1 cellular context compared by ENCODE assay signal in the genomic region with DNA sequence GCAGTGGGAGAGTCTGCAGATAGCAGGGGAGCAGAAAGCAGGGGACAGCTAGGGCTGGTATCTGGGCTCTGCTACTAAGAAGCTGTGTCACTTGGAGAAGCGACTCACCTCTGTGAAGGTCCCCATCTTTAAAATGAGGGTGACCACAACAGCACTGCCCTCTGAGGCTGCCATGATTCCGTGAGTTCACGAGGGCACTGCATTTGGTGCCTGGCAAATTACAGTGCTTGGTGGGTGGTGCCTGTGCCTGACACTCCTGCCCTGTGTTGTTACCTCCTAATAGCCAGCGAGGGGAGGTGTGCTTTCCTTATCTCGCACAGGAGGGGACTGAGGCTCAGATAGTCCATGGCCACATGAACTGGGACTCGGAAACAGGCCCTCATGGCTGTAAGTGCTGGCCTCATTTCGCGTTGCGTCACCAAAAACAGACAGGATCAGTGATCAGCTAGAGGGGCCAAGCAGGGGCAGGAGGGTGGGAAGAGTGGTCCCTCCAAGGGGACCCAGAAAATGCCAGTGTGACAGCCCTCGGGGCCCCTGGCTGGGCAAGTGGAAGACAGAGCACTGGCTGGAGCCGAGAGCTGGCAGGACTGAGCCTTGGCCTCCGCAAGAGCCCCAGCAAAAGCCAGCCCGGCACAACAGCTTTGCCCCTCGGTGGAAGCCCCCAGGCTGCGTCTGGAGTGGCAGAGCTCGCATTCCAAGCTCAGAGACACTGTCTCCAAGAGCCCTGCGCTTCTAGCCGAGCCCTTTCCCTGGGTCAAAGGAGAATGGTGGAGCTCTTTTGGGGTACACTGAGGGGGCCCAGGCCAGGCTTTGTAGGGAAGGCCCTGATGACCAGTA.
TF ChIP-seq lines count a peak whose summit lies in the region.

No MANE protein-coding gene starts in this region.

TF ChIP-seq in HepG2, 621 proteins besides CTCF, POLR2A, EP300 and RAD21 (continued from another document and continues in another):
- TF ChIP-seq HNF4A (CRISPR knock-in tag; IDR thresholded peaks at IDR 0.05) (no peak), ELF1 (CRISPR knock-in tag; IDR thresholded peaks at IDR 0.05) (no peak), ARHGAP35 (CRISPR knock-in tag; IDR thresholded peaks at IDR 0.05; ENCODE audit: borderline replicate concordance) (no peak), GZF1 (CRISPR knock-in tag; IDR thresholded peaks at IDR 0.05) (0 out of 2 replicates have a peak, but pooled peaks have one; percentile 3), ZNF234 (CRISPR knock-in tag; conservative IDR thresholded peaks at IDR 0.05) (no peak), HDAC1 (CRISPR knock-in tag; IDR thresholded peaks at IDR 0.05) (no peak; the same call in 1 of the 2 replicates), SCMH1 (CRISPR knock-in tag; IDR thresholded peaks at IDR 0.05; ENCODE audit: borderline replicate concordance) (no peak), ZEB1 (IDR thresholded peaks at IDR 0.05; ENCODE audit: insufficient replicate concordance, low read depth) (no peak), MYC (CRISPR knock-in tag; IDR thresholded peaks at IDR 0.05; ENCODE audit: borderline replicate concordance) (no peak), ZNF7 (CRISPR knock-in tag; IDR thresholded peaks at IDR 0.05) (no peak), ZNF274 (CRISPR knock-in tag; IDR thresholded peaks at IDR 0.05) (no peak), ZNF292 (CRISPR knock-in tag; IDR thresholded peaks at IDR 0.05; ENCODE audit: borderline replicate concordance, low read depth) (peak; percentile 19; the same call in 1 of the 2 replicates), EZH2 (conservative IDR thresholded peaks at IDR 0.05; ENCODE audit: low read depth, low read length) (no peak), ZBTB1 (CRISPR knock-in tag; IDR thresholded peaks at IDR 0.05; ENCODE audit: borderline replicate concordance) (no peak), ZNF720 (CRISPR knock-in tag; IDR thresholded peaks at IDR 0.05) (no peak), CEBPB (IDR thresholded peaks at IDR 0.05; ENCODE audit: borderline replicate concordance, low read depth, low read length) (peak; percentile 66; the same call in 1 of the 2 replicates), NCOR1 (IDR thresholded peaks at IDR 0.05; ENCODE audit: borderline replicate concordance, low read length) (no peak), ATF7-NPFF (CRISPR knock-in tag; IDR thresholded peaks at IDR 0.05; ENCODE audit: low read depth) (no peak), ZNF224 (CRISPR knock-in tag; IDR thresholded peaks at IDR 0.05) (no peak), IKZF4 (CRISPR knock-in tag; IDR thresholded peaks at IDR 0.05; ENCODE audit: borderline replicate concordance, low read depth, not compliant biosample characterization) (no peak), MTA3 (CRISPR knock-in tag; IDR thresholded peaks at IDR 0.05) (no peak), ARID2 (CRISPR knock-in tag; IDR thresholded peaks at IDR 0.05; ENCODE audit: borderline replicate concordance) (no peak), ZNF326 (CRISPR knock-in tag; IDR thresholded peaks at IDR 0.05; ENCODE audit: borderline replicate concordance) (no peak), ZNF749 (CRISPR knock-in tag; IDR thresholded peaks at IDR 0.05; ENCODE audit: borderline replicate concordance) (no peak), TBP (CRISPR knock-in tag; IDR thresholded peaks at IDR 0.05) (no peak)
- TF ChIP-seq, protein P1, sequence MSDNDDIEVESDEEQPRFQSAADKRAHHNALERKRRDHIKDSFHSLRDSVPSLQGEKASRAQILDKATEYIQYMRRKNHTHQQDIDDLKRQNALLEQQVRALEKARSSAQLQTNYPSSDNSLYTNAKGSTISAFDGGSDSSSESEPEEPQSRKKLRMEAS (IDR thresholded peaks at IDR 0.05), result no peak; the same call in 1 of the 2 replicates
- TF ChIP-seq, protein P2, sequence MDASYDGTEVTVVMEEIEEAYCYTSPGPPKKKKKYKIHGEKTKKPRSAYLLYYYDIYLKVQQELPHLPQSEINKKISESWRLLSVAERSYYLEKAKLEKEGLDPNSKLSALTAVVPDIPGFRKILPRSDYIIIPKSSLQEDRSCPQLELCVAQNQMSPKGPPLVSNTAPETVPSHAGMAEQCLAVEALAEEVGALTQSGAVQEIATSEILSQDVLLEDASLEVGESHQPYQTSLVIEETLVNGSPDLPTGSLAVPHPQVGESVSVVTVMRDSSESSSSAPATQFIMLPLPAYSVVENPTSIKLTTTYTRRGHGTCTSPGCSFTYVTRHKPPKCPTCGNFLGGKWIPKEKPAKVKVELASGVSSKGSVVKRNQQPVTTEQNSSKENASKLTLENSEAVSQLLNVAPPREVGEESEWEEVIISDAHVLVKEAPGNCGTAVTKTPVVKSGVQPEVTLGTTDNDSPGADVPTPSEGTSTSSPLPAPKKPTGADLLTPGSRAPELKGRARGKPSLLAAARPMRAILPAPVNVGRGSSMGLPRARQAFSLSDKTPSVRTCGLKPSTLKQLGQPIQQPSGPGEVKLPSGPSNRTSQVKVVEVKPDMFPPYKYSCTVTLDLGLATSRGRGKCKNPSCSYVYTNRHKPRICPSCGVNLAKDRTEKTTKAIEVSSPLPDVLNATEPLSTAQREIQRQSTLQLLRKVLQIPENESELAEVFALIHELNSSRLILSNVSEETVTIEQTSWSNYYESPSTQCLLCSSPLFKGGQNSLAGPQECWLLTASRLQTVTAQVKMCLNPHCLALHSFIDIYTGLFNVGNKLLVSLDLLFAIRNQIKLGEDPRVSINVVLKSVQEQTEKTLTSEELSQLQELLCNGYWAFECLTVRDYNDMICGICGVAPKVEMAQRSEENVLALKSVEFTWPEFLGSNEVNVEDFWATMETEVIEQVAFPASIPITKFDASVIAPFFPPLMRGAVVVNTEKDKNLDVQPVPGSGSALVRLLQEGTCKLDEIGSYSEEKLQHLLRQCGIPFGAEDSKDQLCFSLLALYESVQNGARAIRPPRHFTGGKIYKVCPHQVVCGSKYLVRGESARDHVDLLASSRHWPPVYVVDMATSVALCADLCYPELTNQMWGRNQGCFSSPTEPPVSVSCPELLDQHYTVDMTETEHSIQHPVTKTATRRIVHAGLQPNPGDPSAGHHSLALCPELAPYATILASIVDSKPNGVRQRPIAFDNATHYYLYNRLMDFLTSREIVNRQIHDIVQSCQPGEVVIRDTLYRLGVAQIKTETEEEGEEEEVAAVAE (CRISPR knock-in tag; IDR thresholded peaks at IDR 0.05; ENCODE audit: borderline replicate concordance), result no peak
- TF ChIP-seq, protein P3, sequence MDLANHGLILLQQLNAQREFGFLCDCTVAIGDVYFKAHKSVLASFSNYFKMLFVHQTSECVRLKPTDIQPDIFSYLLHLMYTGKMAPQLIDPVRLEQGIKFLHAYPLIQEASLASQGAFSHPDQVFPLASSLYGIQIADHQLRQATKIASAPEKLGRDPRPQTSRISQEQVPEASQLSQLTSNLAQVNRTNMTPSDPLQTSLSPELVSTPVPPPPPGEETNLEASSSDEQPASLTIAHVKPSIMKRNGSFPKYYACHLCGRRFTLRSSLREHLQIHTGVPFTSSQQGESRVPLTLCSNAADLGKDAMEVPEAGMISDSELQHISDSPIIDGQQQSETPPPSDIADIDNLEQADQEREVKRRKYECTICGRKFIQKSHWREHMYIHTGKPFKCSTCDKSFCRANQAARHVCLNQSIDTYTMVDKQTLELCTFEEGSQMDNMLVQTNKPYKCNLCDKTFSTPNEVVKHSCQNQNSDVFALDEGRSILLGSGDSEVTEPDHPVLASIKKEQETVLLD (CRISPR knock-in tag; IDR thresholded peaks at IDR 0.05; ENCODE audit: low read depth), result no peak
- TF ChIP-seq, protein P4, sequence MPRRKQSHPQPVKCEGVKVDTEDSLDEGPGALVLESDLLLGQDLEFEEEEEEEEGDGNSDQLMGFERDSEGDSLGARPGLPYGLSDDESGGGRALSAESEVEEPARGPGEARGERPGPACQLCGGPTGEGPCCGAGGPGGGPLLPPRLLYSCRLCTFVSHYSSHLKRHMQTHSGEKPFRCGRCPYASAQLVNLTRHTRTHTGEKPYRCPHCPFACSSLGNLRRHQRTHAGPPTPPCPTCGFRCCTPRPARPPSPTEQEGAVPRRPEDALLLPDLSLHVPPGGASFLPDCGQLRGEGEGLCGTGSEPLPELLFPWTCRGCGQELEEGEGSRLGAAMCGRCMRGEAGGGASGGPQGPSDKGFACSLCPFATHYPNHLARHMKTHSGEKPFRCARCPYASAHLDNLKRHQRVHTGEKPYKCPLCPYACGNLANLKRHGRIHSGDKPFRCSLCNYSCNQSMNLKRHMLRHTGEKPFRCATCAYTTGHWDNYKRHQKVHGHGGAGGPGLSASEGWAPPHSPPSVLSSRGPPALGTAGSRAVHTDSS (CRISPR knock-in tag; conservative IDR thresholded peaks at IDR 0.05), result no peak
- TF ChIP-seq, protein P5, sequence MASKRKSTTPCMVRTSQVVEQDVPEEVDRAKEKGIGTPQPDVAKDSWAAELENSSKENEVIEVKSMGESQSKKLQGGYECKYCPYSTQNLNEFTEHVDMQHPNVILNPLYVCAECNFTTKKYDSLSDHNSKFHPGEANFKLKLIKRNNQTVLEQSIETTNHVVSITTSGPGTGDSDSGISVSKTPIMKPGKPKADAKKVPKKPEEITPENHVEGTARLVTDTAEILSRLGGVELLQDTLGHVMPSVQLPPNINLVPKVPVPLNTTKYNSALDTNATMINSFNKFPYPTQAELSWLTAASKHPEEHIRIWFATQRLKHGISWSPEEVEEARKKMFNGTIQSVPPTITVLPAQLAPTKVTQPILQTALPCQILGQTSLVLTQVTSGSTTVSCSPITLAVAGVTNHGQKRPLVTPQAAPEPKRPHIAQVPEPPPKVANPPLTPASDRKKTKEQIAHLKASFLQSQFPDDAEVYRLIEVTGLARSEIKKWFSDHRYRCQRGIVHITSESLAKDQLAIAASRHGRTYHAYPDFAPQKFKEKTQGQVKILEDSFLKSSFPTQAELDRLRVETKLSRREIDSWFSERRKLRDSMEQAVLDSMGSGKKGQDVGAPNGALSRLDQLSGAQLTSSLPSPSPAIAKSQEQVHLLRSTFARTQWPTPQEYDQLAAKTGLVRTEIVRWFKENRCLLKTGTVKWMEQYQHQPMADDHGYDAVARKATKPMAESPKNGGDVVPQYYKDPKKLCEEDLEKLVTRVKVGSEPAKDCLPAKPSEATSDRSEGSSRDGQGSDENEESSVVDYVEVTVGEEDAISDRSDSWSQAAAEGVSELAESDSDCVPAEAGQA (IDR thresholded peaks at IDR 0.05; ENCODE audit: low read depth), result no peak
- TF ChIP-seq, protein P5 (CRISPR knock-in tag; IDR thresholded peaks at IDR 0.05; ENCODE audit: borderline replicate concordance), result no peak
- TF ChIP-seq, protein P6, sequence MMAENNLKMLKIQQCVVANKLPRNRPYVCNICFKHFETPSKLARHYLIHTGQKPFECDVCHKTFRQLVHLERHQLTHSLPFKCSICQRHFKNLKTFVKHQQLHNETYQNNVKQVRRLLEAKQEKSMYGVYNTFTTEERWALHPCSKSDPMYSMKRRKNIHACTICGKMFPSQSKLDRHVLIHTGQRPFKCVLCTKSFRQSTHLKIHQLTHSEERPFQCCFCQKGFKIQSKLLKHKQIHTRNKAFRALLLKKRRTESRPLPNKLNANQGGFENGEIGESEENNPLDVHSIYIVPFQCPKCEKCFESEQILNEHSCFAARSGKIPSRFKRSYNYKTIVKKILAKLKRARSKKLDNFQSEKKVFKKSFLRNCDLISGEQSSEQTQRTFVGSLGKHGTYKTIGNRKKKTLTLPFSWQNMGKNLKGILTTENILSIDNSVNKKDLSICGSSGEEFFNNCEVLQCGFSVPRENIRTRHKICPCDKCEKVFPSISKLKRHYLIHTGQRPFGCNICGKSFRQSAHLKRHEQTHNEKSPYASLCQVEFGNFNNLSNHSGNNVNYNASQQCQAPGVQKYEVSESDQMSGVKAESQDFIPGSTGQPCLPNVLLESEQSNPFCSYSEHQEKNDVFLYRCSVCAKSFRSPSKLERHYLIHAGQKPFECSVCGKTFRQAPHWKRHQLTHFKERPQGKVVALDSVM (CRISPR knock-in tag; IDR thresholded peaks at IDR 0.05), result no peak
- TF ChIP-seq, protein P7, sequence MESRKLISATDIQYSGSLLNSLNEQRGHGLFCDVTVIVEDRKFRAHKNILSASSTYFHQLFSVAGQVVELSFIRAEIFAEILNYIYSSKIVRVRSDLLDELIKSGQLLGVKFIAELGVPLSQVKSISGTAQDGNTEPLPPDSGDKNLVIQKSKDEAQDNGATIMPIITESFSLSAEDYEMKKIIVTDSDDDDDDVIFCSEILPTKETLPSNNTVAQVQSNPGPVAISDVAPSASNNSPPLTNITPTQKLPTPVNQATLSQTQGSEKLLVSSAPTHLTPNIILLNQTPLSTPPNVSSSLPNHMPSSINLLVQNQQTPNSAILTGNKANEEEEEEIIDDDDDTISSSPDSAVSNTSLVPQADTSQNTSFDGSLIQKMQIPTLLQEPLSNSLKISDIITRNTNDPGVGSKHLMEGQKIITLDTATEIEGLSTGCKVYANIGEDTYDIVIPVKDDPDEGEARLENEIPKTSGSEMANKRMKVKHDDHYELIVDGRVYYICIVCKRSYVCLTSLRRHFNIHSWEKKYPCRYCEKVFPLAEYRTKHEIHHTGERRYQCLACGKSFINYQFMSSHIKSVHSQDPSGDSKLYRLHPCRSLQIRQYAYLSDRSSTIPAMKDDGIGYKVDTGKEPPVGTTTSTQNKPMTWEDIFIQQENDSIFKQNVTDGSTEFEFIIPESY (CRISPR knock-in tag; IDR thresholded peaks at IDR 0.05), result no peak
- TF ChIP-seq, protein P8, sequence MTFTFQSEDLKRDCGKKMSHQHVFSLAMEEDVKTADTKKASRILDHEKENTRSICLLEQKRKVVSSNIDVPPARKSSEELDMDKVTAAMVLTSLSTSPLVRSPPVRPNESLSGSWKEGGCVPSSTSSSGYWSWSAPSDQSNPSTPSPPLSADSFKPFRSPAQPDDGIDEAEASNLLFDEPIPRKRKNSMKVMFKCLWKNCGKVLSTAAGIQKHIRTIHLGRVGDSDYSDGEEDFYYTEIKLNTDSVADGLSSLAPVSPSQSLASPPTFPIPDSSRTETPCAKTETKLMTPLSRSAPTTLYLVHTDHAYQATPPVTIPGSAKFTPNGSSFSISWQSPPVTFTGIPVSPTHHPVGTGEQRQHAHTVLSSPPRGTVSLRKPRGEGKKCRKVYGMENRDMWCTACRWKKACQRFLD (CRISPR knock-in tag; IDR thresholded peaks at IDR 0.05; ENCODE audit: borderline replicate concordance), result no peak
- TF ChIP-seq, protein P9, sequence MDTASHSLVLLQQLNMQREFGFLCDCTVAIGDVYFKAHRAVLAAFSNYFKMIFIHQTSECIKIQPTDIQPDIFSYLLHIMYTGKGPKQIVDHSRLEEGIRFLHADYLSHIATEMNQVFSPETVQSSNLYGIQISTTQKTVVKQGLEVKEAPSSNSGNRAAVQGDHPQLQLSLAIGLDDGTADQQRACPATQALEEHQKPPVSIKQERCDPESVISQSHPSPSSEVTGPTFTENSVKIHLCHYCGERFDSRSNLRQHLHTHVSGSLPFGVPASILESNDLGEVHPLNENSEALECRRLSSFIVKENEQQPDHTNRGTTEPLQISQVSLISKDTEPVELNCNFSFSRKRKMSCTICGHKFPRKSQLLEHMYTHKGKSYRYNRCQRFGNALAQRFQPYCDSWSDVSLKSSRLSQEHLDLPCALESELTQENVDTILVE (CRISPR knock-in tag; IDR thresholded peaks at IDR 0.05), result no peak
